Comparison of ENCODE assay signal across 7 cellular contexts in genomic region chr17:72270530-72270929, GRCh38.
DNase-seq lines count a peak whose midpoint lies in the region; ATAC-seq and TF ChIP-seq lines count a peak whose summit lies in the region.

No MANE protein-coding gene starts in this region.

- intact Hi-C loops in testis (cut with DNase I; ENCODE audit: low total_unique reads), result no loop called here

- no peaks in the 10 kb centered on the region for H3K9me3 ChIP-seq in testis
- no peaks in the 10 kb centered on the region for H3K9me3 ChIP-seq in suprapubic skin

- peaks cover 4% of the 10 kb centered on the region for H3K4me1 ChIP-seq in testis
- peaks cover 25% of the 10 kb centered on the region for H3K4me1 ChIP-seq in suprapubic skin

- no peaks in the 10 kb centered on the region for H3K36me3 ChIP-seq in testis (ENCODE audit: low read depth, missing control alignments)
- H3K36me3 ChIP-seq in suprapubic skin, result no peaks in the 10 kb centered on the region

- H3K27ac ChIP-seq in testis, result no peak overlapping the region
- no peak overlapping the region for H3K27ac ChIP-seq in suprapubic skin

- ATAC-seq in GM21619 (IDR thresholded peaks at IDR 0.05; ENCODE audit: unreplicated experiment), result no peak

- TF ChIP-seq CTCF in LNCaP clone FGC (IDR thresholded peaks at IDR 0.05; ENCODE audit: control insufficient read depth, extremely low read depth, insufficient read depth) (no peak), fibroblast of the aortic adventitia (IDR thresholded peaks at IDR 0.05; ENCODE audit: insufficient read depth, low read length) (no peak), testis (IDR thresholded peaks at IDR 0.05) (no peak), suprapubic skin (IDR thresholded peaks at IDR 0.05) (no peak)

- 41 to 45% methylated on average over 5 of the region's 5 CpGs for WGBS in testis, 2 donors
- 22% methylated on average over 5 of the region's 5 CpGs for WGBS in suprapubic skin

- no peak for TF ChIP-seq POLR2A in testis (IDR thresholded peaks at IDR 0.05)
- no peak for TF ChIP-seq POLR2A in suprapubic skin (IDR thresholded peaks at IDR 0.05)

- H3K4me3 ChIP-seq in LNCaP clone FGC (ENCODE audit: low read depth, low read length), result no peak overlapping the region
- H3K4me3 ChIP-seq in fibroblast of the aortic adventitia (ENCODE audit: low read depth, low read length), result no peak overlapping the region
- no peak overlapping the region for H3K4me3 ChIP-seq in testis
- no peak overlapping the region for H3K4me3 ChIP-seq in suprapubic skin

- DNase-seq in LNCaP clone FGC (ENCODE audit: low read depth) (peak; percentile 69), NCI-H69 (lab: John Stamatoyannopoulos, UW) (peak; percentile 89), fibroblast of the aortic adventitia (ENCODE audit: low read depth) (peak; percentile 61), testis (peak; percentile 32), suprapubic skin (ENCODE audit: low spot score in 2 of 2) (no peak), ecto neural progenitor cell (ENCODE audit: low spot score) (no peak)

- H3K27me3 ChIP-seq in testis (no peaks in the 10 kb centered on the region), suprapubic skin (peaks cover 5% of the 10 kb centered on the region)

- no peak for TF ChIP-seq EP300 in suprapubic skin (IDR thresholded peaks at IDR 0.05)

Comparison
In these comparisons a context has a peak if more than half of its experiments do, and no peak if none do; other contexts are left out.
1. DNase-seq: peak in LNCaP clone FGC (single experiment), NCI-H69 (single experiment), fibroblast of the aortic adventitia (single experiment) and testis (single experiment); none in suprapubic skin (0 of 2) and ecto neural progenitor cell (single experiment).